Comparison of ENCODE assay signal across 37 cellular contexts in the genomic region with DNA sequence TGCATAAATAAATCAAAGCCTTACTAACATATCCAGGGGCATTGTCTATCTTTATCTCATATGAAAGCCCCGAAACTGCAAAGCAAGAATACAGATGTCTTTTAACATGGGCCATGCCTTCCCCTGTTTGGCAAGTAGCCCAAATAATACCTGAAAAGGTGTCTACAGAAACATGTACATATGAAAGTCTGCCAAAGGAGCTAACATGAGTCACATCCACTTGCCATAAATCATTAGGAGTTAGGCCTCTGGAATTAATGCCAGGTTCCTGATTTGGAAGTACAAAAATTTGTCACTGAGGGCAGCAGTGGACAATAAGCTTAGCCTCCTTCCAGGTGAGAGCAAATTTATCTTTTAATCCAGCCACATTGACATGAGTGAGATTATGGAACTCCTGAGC.
"Had no signal": no experiment of that assay in that cellular context is flagged by ENCODE, and none has a peak within 500 bp of the region (broad histone marks: within the 10 kb centered on the region; RNA-seq: fewer than 3 reads in every experiment).

No MANE protein-coding gene starts in this region.

- H3K4me1 ChIP-seq: esophagus squamous epithelium, gastroesophageal sphincter, pancreas, prostate gland, thyroid gland, upper lobe of right lung had no signal

- FAIRE-seq: kidney, pancreas had no signal

- H3K4me3 Mint-ChIP-seq: activated CD4-positive, alpha-beta memory T cell treated with anti-CD3 and anti-CD28 coated beads, Interleukin-2, amount 10 ng/mL, durations not matched to agents 7 days and 5 days; activated CD4-positive, alpha-beta T cell treated with anti-CD3 and anti-CD28 coated beads, Interleukin-2, amount 10 ng/mL, durations not matched to agents 7 days and 5 days; activated naive CD4-positive, alpha-beta T cell treated with anti-CD3 and anti-CD28 coated beads, Interleukin-2, amount 10 ng/mL, durations not matched to agents 7 days and 5 days; activated naive CD8-positive, alpha-beta T cell treated with anti-CD3 and anti-CD28 coated beads, Interleukin-2, amount 10 ng/mL, durations not matched to agents 7 days and 5 days; activated T-cell treated with anti-CD3 and anti-CD28 coated beads, Interleukin-2, amount 50 U/mL, for 24 hours; brain; central memory CD8-positive, alpha-beta T cell; dendritic cell treated with granulocyte-macrophage colony-stimulating factor and Interleukin-4, amounts not matched to agents 40 ng/mL and 50 ng/mL, for 4 days; endodermal cell; naive thymus-derived CD8-positive, alpha-beta T cell; neural crest cell; stimulated activated memory B cell treated with anti-CD40 and anti-IgM and Interleukin-4, amounts not matched to agents 10 μg/mL and 1 μg/mL and 100 μg/mL, for 72 hours; stimulated activated naive CD8-positive, alpha-beta T cell treated with anti-CD3 and anti-CD28 coated beads, Interleukin-15, amount 100 ng/mL, for 72 hours; T-helper 1 cell treated with Interleukin-12 subunit alpha and Interleukin-12 subunit beta and Interleukin-4 antibody, amounts not matched to agents 30 μg/mL and 1 μg/mL, for 36 hours; WTC11 had no signal

- H3K27ac ChIP-seq: ascending aorta, esophagus squamous epithelium, gastroesophageal sphincter, pancreas, prostate gland, skin epidermis, thyroid gland, upper lobe of right lung had no signal

- H3K4me3 ChIP-seq: ascending aorta, esophagus squamous epithelium, gastroesophageal sphincter, pancreas, prostate gland, skin epidermis, thyroid gland, upper lobe of right lung had no signal

- H3K27ac Mint-ChIP-seq: activated CD4-positive, alpha-beta memory T cell treated with anti-CD3 and anti-CD28 coated beads, Interleukin-2, amount 10 ng/mL, durations not matched to agents 7 days and 5 days; activated CD4-positive, alpha-beta T cell treated with anti-CD3 and anti-CD28 coated beads, Interleukin-2, amount 10 ng/mL, durations not matched to agents 7 days and 5 days; activated naive CD4-positive, alpha-beta T cell treated with anti-CD3 and anti-CD28 coated beads, Interleukin-2, amount 10 ng/mL, durations not matched to agents 7 days and 5 days; activated naive CD8-positive, alpha-beta T cell treated with anti-CD3 and anti-CD28 coated beads, Interleukin-2, amount 10 ng/mL, durations not matched to agents 7 days and 5 days; activated T-cell treated with anti-CD3 and anti-CD28 coated beads, Interleukin-2, amount 50 U/mL, for 24 hours; brain; dendritic cell treated with granulocyte-macrophage colony-stimulating factor and Interleukin-4, amounts not matched to agents 40 ng/mL and 50 ng/mL, for 4 days; endodermal cell; naive thymus-derived CD8-positive, alpha-beta T cell; stimulated activated memory B cell treated with anti-CD40 and anti-IgM and Interleukin-4, amounts not matched to agents 10 μg/mL and 1 μg/mL and 100 μg/mL, for 72 hours; stimulated activated naive CD8-positive, alpha-beta T cell treated with anti-CD3 and anti-CD28 coated beads, Interleukin-15, amount 100 ng/mL, for 72 hours; T-helper 1 cell treated with Interleukin-12 subunit alpha and Interleukin-12 subunit beta and Interleukin-4 antibody, amounts not matched to agents 30 μg/mL and 1 μg/mL, for 36 hours; WTC11 had no signal

- H3K36me3 Mint-ChIP-seq: activated naive CD4-positive, alpha-beta T cell treated with anti-CD3 and anti-CD28 coated beads, Interleukin-2, amount 10 ng/mL, durations not matched to agents 7 days and 5 days; activated naive CD8-positive, alpha-beta T cell treated with anti-CD3 and anti-CD28 coated beads, Interleukin-2, amount 10 ng/mL, durations not matched to agents 7 days and 5 days; brain; stimulated activated memory B cell treated with anti-CD40 and anti-IgM and Interleukin-4, amounts not matched to agents 10 μg/mL and 1 μg/mL and 100 μg/mL, for 72 hours had no signal

- H3K36me3 ChIP-seq: ascending aorta, esophagus squamous epithelium, gastroesophageal sphincter, pancreas, prostate gland, thyroid gland, upper lobe of right lung had no signal

- DNase-seq: activated CD4-positive, alpha-beta memory T cell treated with anti-CD3 and anti-CD28 coated beads, Interleukin-2, amount 10 ng/mL, durations not matched to agents 7 days and 5 days; activated CD4-positive, alpha-beta T cell treated with anti-CD3 and anti-CD28 coated beads for 1 hour; activated CD4-positive, alpha-beta T cell treated with anti-CD3 and anti-CD28 coated beads, Interleukin-2, amount 10 ng/mL, durations not matched to agents 7 days and 5 days; activated CD8-positive, alpha-beta memory T cell treated with anti-CD3 and anti-CD28 coated beads, Interleukin-2, amount 50 U/mL, for 48 hours; activated gamma-delta T cell; activated naive CD4-positive, alpha-beta T cell treated with anti-CD3 and anti-CD28 coated beads, Interleukin-2, amount 10 ng/mL, durations not matched to agents 7 days and 5 days; activated naive CD8-positive, alpha-beta T cell treated with anti-CD3 and anti-CD28 coated beads, Interleukin-2, amount 10 ng/mL, durations not matched to agents 7 days and 5 days; activated T-cell treated with anti-CD3 and anti-CD28 coated beads, Interleukin-2, amount 50 U/mL, for 24 hours; endodermal cell; esophagus squamous epithelium; hippocampal formation; kidney; left colon; mesenchymal stem cell; naive thymus-derived CD8-positive, alpha-beta T cell; nucleus accumbens; pancreas; retina; stimulated activated CD4-positive, alpha-beta T cell treated with anti-CD3 and anti-CD28 coated beads, Interleukin-4, amount 100 ng/mL, for 4 hours; stimulated activated CD8-positive, alpha-beta memory T cell treated with anti-CD3 and anti-CD28 coated beads, Interleukin-4, amount 100 ng/mL, for 48 hours; stimulated activated naive CD8-positive, alpha-beta T cell treated with anti-CD3 and anti-CD28 coated beads, Interleukin-15, amount 100 ng/mL, for 72 hours; substantia nigra; T-helper 9 cell; thyroid gland; upper lobe of right lung had no signal

- H3K27me3 Mint-ChIP-seq: activated CD4-positive, alpha-beta memory T cell treated with anti-CD3 and anti-CD28 coated beads, Interleukin-2, amount 10 ng/mL, durations not matched to agents 7 days and 5 days; activated CD4-positive, alpha-beta T cell treated with anti-CD3 and anti-CD28 coated beads, Interleukin-2, amount 10 ng/mL, durations not matched to agents 7 days and 5 days; activated naive CD4-positive, alpha-beta T cell treated with anti-CD3 and anti-CD28 coated beads, Interleukin-2, amount 10 ng/mL, durations not matched to agents 7 days and 5 days; activated naive CD8-positive, alpha-beta T cell treated with anti-CD3 and anti-CD28 coated beads, Interleukin-2, amount 10 ng/mL, durations not matched to agents 7 days and 5 days; activated T-cell treated with anti-CD3 and anti-CD28 coated beads, Interleukin-2, amount 50 U/mL, for 24 hours; central memory CD8-positive, alpha-beta T cell; dendritic cell treated with granulocyte-macrophage colony-stimulating factor and Interleukin-4, amounts not matched to agents 40 ng/mL and 50 ng/mL, for 4 days; stimulated activated naive CD8-positive, alpha-beta T cell treated with anti-CD3 and anti-CD28 coated beads, Interleukin-15, amount 100 ng/mL, for 72 hours had no signal

- H3K9me3 ChIP-seq: pancreas, prostate gland, thyroid gland, upper lobe of right lung had no signal

- H3K4me1 Mint-ChIP-seq: activated CD4-positive, alpha-beta memory T cell treated with anti-CD3 and anti-CD28 coated beads, Interleukin-2, amount 10 ng/mL, durations not matched to agents 7 days and 5 days; activated CD4-positive, alpha-beta T cell treated with anti-CD3 and anti-CD28 coated beads, Interleukin-2, amount 10 ng/mL, durations not matched to agents 7 days and 5 days; activated naive CD4-positive, alpha-beta T cell treated with anti-CD3 and anti-CD28 coated beads, Interleukin-2, amount 10 ng/mL, durations not matched to agents 7 days and 5 days; activated naive CD8-positive, alpha-beta T cell treated with anti-CD3 and anti-CD28 coated beads, Interleukin-2, amount 10 ng/mL, durations not matched to agents 7 days and 5 days; brain; central memory CD8-positive, alpha-beta T cell; endodermal cell; naive thymus-derived CD8-positive, alpha-beta T cell; neural crest cell; stimulated activated memory B cell treated with anti-CD40 and anti-IgM and Interleukin-4, amounts not matched to agents 10 μg/mL and 1 μg/mL and 100 μg/mL, for 72 hours; stimulated activated naive CD8-positive, alpha-beta T cell treated with anti-CD3 and anti-CD28 coated beads, Interleukin-15, amount 100 ng/mL, for 72 hours had no signal

- H3K27me3 ChIP-seq: ascending aorta, esophagus squamous epithelium, gastroesophageal sphincter, pancreas, thyroid gland, upper lobe of right lung had no signal

- ATAC-seq: gastroesophageal sphincter; left colon; naive thymus-derived CD8-positive, alpha-beta T cell; pancreas; sciatic nerve; stimulated activated memory B cell treated with anti-CD40 and anti-IgM and Interleukin-4, amounts not matched to agents 10 μg/mL and 1 μg/mL and 100 μg/mL, for 72 hours; stimulated activated naive CD8-positive, alpha-beta T cell treated with anti-CD3 and anti-CD28 coated beads, Interleukin-15, amount 100 ng/mL, for 72 hours; upper lobe of right lung; WTC11 had no signal
